9 cellular contexts compared by ENCODE assay signal in genomic region chr12:57090456-57090855, GRCh38. TPM values are rescaled to one million over a fixed set of nuclear protein-coding genes. Genes with fewer than 3 reads are reported as not detected.
A peak's percentile ranks its signal among the peaks of the same experiment; 100 is the strongest.
DNase-seq lines count a peak whose midpoint lies in the region; ATAC-seq lines count a peak whose summit lies in the region.
"Had no signal": no experiment of that assay in that cellular context is flagged by ENCODE, and none has a peak within 500 bp of the region (broad histone marks: within the 10 kb centered on the region; RNA-seq: fewer than 3 reads in every experiment).

No MANE protein-coding gene starts in this region.

- peaks cover 47 to 75% (median 50%) of the 10 kb centered on the region in 3 donors for H3K4me1 Mint-ChIP-seq in CD8-positive, alpha-beta memory T cell

- H2BK120ac ChIP-seq in trophoblast cell (ENCODE audit: insufficient read depth, low read length, poor library complexity) = no peak overlapping the region

- H3K9me3 ChIP-seq in CD8-positive, alpha-beta memory T cell (ENCODE audit: low read length) = no peaks in the 10 kb centered on the region
- H3K9me3 ChIP-seq in SJSA1 (replicated peaks) = no peaks in the 10 kb centered on the region
- H3K9me3 ChIP-seq in esophagus (ENCODE audit: control insufficient read depth in 2 of 2, insufficient read depth in 1 of 2, low read depth in 1 of 2, low read length in 1 of 2) = no peaks in the 10 kb centered on the region
- no peaks in the 10 kb centered on the region for H3K9me3 ChIP-seq in trophoblast cell (ENCODE audit: insufficient read depth, low read depth, low read length)

- peak overlapping the region; percentile 60 for H3K4ac ChIP-seq in trophoblast cell (ENCODE audit: low read depth, low read length)

- H3K27ac Mint-ChIP-seq in CD8-positive, alpha-beta memory T cell = peak overlapping the region in 7 of 8 donors; percentile 67 to 100 (median 78)

- H3K4me1 ChIP-seq in CD8-positive, alpha-beta memory T cell (ENCODE audit: insufficient read depth, low read length) = peaks cover 43% of the 10 kb centered on the region
- H3K4me1 ChIP-seq in SJSA1 (replicated peaks) (peaks cover 31% of the 10 kb centered on the region), esophagus (ENCODE audit: control insufficient read depth in 2 of 2, insufficient read depth in 2 of 2, low read length in 1 of 2) (peaks cover 7 to 30% of the 10 kb centered on the region in 2 donors), trophoblast cell (ENCODE audit: control insufficient read depth in 1 of 2, insufficient read depth in 2 of 2, low read length in 2 of 2) (peaks cover 22 to 31% of the 10 kb centered on the region in 2 experiments)

- H4K12ac ChIP-seq in trophoblast cell (ENCODE audit: low read depth, low read length) = no peak overlapping the region

- no peak overlapping the region for H3K18ac ChIP-seq in trophoblast cell (ENCODE audit: low read length)

- no peak overlapping the region for H2BK12ac ChIP-seq in trophoblast cell (ENCODE audit: low read length)

- H3K79me2 ChIP-seq in trophoblast cell (ENCODE audit: control insufficient read depth, insufficient read depth, low read length, poor library complexity) = peaks cover 27% of the 10 kb centered on the region

- H3K36me3 ChIP-seq in CD8-positive, alpha-beta memory T cell (ENCODE audit: insufficient read depth, low read length) = peaks cover 19% of the 10 kb centered on the region
- peaks cover 46% of the 10 kb centered on the region for H3K36me3 ChIP-seq in SJSA1
- H3K36me3 ChIP-seq in esophagus (ENCODE audit: control insufficient read depth in 2 of 2, insufficient read depth in 2 of 2, low read length in 1 of 2) = peaks cover 3 to 16% of the 10 kb centered on the region in 2 donors
- H3K36me3 ChIP-seq in trophoblast cell (ENCODE audit: control insufficient read depth in 1 of 2, insufficient read depth in 2 of 2, low read length in 2 of 2) = peaks cover 42 to 43% of the 10 kb centered on the region in 2 experiments

- H3K4me2 ChIP-seq in trophoblast cell (ENCODE audit: low read length) = peak overlapping the region; percentile 74

- H3K36me3 Mint-ChIP-seq in CD8-positive, alpha-beta memory T cell = peaks cover 0 to 57% (median 0%) of the 10 kb centered on the region in 3 donors

- H2BK5ac ChIP-seq in trophoblast cell (ENCODE audit: low read depth, low read length, poor library complexity) = no peak overlapping the region

- ATAC-seq in GM18907 (IDR thresholded peaks at IDR 0.05; ENCODE audit: unreplicated experiment) (no peak), HG03108 (IDR thresholded peaks at IDR 0.05; ENCODE audit: unreplicated experiment) (no peak)

- no peaks in the 10 kb centered on the region for H3K9me3 Mint-ChIP-seq in CD8-positive, alpha-beta memory T cell

- no peak overlapping the region for H3K9ac ChIP-seq in trophoblast cell (ENCODE audit: low read length)

- no peak overlapping the region for H3K14ac ChIP-seq in trophoblast cell (ENCODE audit: low read length)

- no peak overlapping the region for H4K8ac ChIP-seq in trophoblast cell (ENCODE audit: low read depth, low read length)

- H3K27me3 Mint-ChIP-seq in CD8-positive, alpha-beta memory T cell = no peaks in the 10 kb centered on the region

- POLR2A ChIA-PET in CD8-positive, alpha-beta memory T cell (lab: Charles Lee) = interaction anchor here (0.6 to 10.9 kb wide), 4 partner anchors 12 to 98 kb away, joined by 3 to 131 read pairs (median 22); partner anchors contain the start of genes NEMP1 and STAT6

- peak overlapping the region; percentile 59 to 95 (median 92) for H3K4me3 Mint-ChIP-seq in CD8-positive, alpha-beta memory T cell

- H3K4me3 ChIP-seq in CD8-positive, alpha-beta memory T cell (ENCODE audit: low read length) = no peak overlapping the region
- peak overlapping the region; percentile 73 for H3K4me3 ChIP-seq in SJSA1
- peak overlapping the region; percentile 26 to 59 for H3K4me3 ChIP-seq in esophagus (ENCODE audit: low read depth in 1 of 2, low read length in 2 of 2)
- peak overlapping the region; percentile 35 for H3K4me3 ChIP-seq in trophoblast cell (ENCODE audit: low read depth, low read length)

- no peak for DNase-seq in CD8-positive, alpha-beta memory T cell
- no peak for DNase-seq in SJSA1 (ENCODE audit: low read depth in 1 of 2, low spot score in 2 of 2)
- DNase-seq in trophoblast cell = no peak
- DNase-seq in NCI-H2107 (lab: John Stamatoyannopoulos, UW) = no peak
- DNase-seq in NOMO-1 treated with DMSO at 0.1 percent for 48 hours (lab: John Stamatoyannopoulos, UW; ENCODE audit: unreplicated experiment) = no peak
- DNase-seq: NCI-H1436 treated with DMSO at 0.1 percent for 48 hours had no signal

- peaks cover 31% of the 10 kb centered on the region for H3K79me1 ChIP-seq in trophoblast cell (ENCODE audit: low read length)

- CTCF ChIA-PET in CD8-positive, alpha-beta memory T cell (lab: Charles Lee) = interaction anchor here (6.6 to 14.7 kb wide), 2 partner anchors 17 to 21 kb away, joined by 44 to 195 read pairs; partner anchors contain the start of gene STAT6

- H2AFZ ChIP-seq in trophoblast cell (ENCODE audit: insufficient read depth, low read length, poor library complexity) = no peak overlapping the region

- no peak overlapping the region for H3K27ac ChIP-seq in CD8-positive, alpha-beta memory T cell (ENCODE audit: low read depth, low read length)
- H3K27ac ChIP-seq in SJSA1 = no peak overlapping the region
- H3K27ac ChIP-seq in esophagus (ENCODE audit: low read depth in 2 of 2, low read length in 1 of 2) = peak overlapping the region; percentile 65 to 74
- no peak overlapping the region for H3K27ac ChIP-seq in trophoblast cell (ENCODE audit: low read depth, low read length)

- no peaks in the 10 kb centered on the region for H3K27me3 ChIP-seq in CD8-positive, alpha-beta memory T cell (ENCODE audit: insufficient read depth, low read length, poor library complexity, severe bottlenecking)
- H3K27me3 ChIP-seq in SJSA1 (replicated peaks) (no peaks in the 10 kb centered on the region), esophagus (ENCODE audit: control insufficient read depth in 1 of 2, insufficient read depth in 2 of 2, low read length in 2 of 2) (no peaks in the 10 kb centered on the region), trophoblast cell (ENCODE audit: insufficient read depth, low read length) (no peaks in the 10 kb centered on the region)

- no peak overlapping the region for H2AK5ac ChIP-seq in trophoblast cell (ENCODE audit: low read length)

- no peak overlapping the region for H4K91ac ChIP-seq in trophoblast cell (ENCODE audit: low read depth, low read length)

- WGBS in esophagus, 2 donors = 24 to 42% methylated on average over 6 of the region's 6 CpGs
- no CpG with 5 or more reads among the region's 6 CpGs for WGBS in trophoblast cell (ENCODE audit: extremely low coverage, insufficient coverage, insufficient read length)

- H3K23ac ChIP-seq in trophoblast cell (ENCODE audit: low read length) = no peak overlapping the region

RNA-seq across cellular contexts. Expression of gene NAB2, which starts 1.5 kb away (rescaled TPM):
- 10 to 100 TPM; 37.7 to 40.1 TPM for total RNA-seq in CD8-positive, alpha-beta memory T cell
- polyA plus RNA-seq in CD8-positive, alpha-beta memory T cell = 1.6 TPM
- total RNA-seq in SJSA1 (2014; rRNA removed; shearing (Covaris generic)) = 21.6 and 22.2 TPM in 2 replicates
- polyA plus RNA-seq in esophagus = 10 to 100 TPM; 11.6 to 19.3 TPM
- polyA plus RNA-seq in trophoblast cell (2013) = 26.6 and 26.8 TPM in 2 replicates

RNA-seq across cellular contexts. Expression of gene NEMP1, which starts 11.9 kb away (rescaled TPM):
- total RNA-seq in CD8-positive, alpha-beta memory T cell = 10 to 100 TPM; 50.5 to 50.9 TPM
- polyA plus RNA-seq in CD8-positive, alpha-beta memory T cell = 3.8 TPM
- total RNA-seq in SJSA1 (2014; rRNA removed; shearing (Covaris generic)) = 31.5 and 40.3 TPM in 2 replicates
- 1 to 10 TPM; 3.0 TPM for polyA plus RNA-seq in esophagus
- 11.6 and 12.1 TPM in 2 replicates for polyA plus RNA-seq in trophoblast cell (2013)

RNA-seq across cellular contexts. Expression of gene STAT6, which starts 20.7 kb away (rescaled TPM):
- total RNA-seq in CD8-positive, alpha-beta memory T cell = 100 to 1,000 TPM; 262 to 265 TPM
- polyA plus RNA-seq in CD8-positive, alpha-beta memory T cell = 82.8 TPM
- 29.9 and 34.0 TPM in 2 replicates for total RNA-seq in SJSA1 (2014; rRNA removed; shearing (Covaris generic))
- polyA plus RNA-seq in esophagus = 100 to 1,000 TPM; 101 to 145 TPM
- 48.8 and 53.2 TPM in 2 replicates for polyA plus RNA-seq in trophoblast cell (2013)

RNA-seq across cellular contexts. Expression of gene LRP1, which starts 37.8 kb away (rescaled TPM):
- 1 to 10 TPM; 2.3 to 2.5 TPM for total RNA-seq in CD8-positive, alpha-beta memory T cell
- 0.29 TPM for polyA plus RNA-seq in CD8-positive, alpha-beta memory T cell
- total RNA-seq in SJSA1 (2014; rRNA removed; shearing (Covaris generic)) = 21.2 and 33.3 TPM in 2 replicates
- polyA plus RNA-seq in esophagus = 10 to 100 TPM; 29.6 to 47.6 TPM
- 45.9 and 49.7 TPM in 2 replicates for polyA plus RNA-seq in trophoblast cell (2013)

RNA-seq across cellular contexts. Expression of gene MYO1A, which starts 40.5 kb away (rescaled TPM):
- under 1 TPM; 0.51 to 0.70 TPM for total RNA-seq in CD8-positive, alpha-beta memory T cell
- polyA plus RNA-seq in CD8-positive, alpha-beta memory T cell = 0.40 TPM
- total RNA-seq in SJSA1 (2014; rRNA removed; shearing (Covaris generic)) = not detected in 2 replicates
- under 1 TPM; 0.12 to 0.31 TPM for polyA plus RNA-seq in esophagus
- polyA plus RNA-seq in trophoblast cell (2013) = 0.04 TPM in 1 of 2 replicates, not detected in the other

Comparison
In these comparisons a context has a peak if more than half of its experiments do, and no peak if none do; other contexts are left out.
1. H3K27ac ChIP-seq: peak in esophagus (2 of 2); none in CD8-positive, alpha-beta memory T cell (single experiment), SJSA1 (single experiment) and trophoblast cell (single experiment).